ENCODE assay signal across 39 cellular contexts in genomic region chr20:18012901-18013300, GRCh38. TPM values are rescaled to one million over a fixed set of nuclear protein-coding genes. Genes with fewer than 3 reads are reported as not detected.
"Had no signal": no experiment of that assay in that cellular context is flagged by ENCODE, and none has a peak within 500 bp of the region (broad histone marks: within the 10 kb centered on the region; RNA-seq: fewer than 3 reads in every experiment).

No MANE protein-coding gene starts in this region.

- H3K9me3 ChIP-seq: adrenal gland, ascending aorta, body of pancreas, breast epithelium had no signal

- H3K4me1 ChIP-seq: adrenal gland, ascending aorta, body of pancreas, breast epithelium had no signal

- ATAC-seq: activated naive CD4-positive, alpha-beta T cell treated with anti-CD3 and anti-CD28 coated beads, Interleukin-2, amount 50 U/mL, for 72 hours; activated naive CD8-positive, alpha-beta T cell treated with anti-CD3 and anti-CD28 coated beads, Interleukin-2, amount 50 U/mL, for 24 hours; activated T-cell treated with anti-CD3 and anti-CD28 coated beads, Interleukin-2, amount 50 U/mL, for 4 hours; activated T-cell treated with anti-CD3 and anti-CD28 coated beads, Interleukin-2, amount 50 U/mL, for 72 hours; activated T-helper 17 cell treated with anti-CD3 and anti-CD28 coated beads, Interleukin-2, amount 50 U/mL, for 72 hours; body of pancreas had no signal

- H3K4me3 ChIP-seq: adrenal gland, ascending aorta, body of pancreas, breast epithelium, cardiac muscle cell had no signal

- DNase-seq: activated effector memory CD4-positive, alpha-beta T cell treated with anti-CD3 and anti-CD28 coated beads, Interleukin-2, amount 50 U/mL, for 16 hours; activated effector memory CD4-positive, alpha-beta T cell treated with Interleukin-2 at 50 U/mL for 16 hours; activated gamma-delta T cell; activated gamma-delta T cell treated with Interleukin-2 at 50 U/mL for 16 hours; activated naive CD4-positive, alpha-beta T cell; activated naive CD4-positive, alpha-beta T cell treated with anti-CD3 and anti-CD28 coated beads for 36 hours; activated naive CD4-positive, alpha-beta T cell treated with anti-CD3 and anti-CD28 coated beads, Interleukin-2, amount 10 ng/mL, durations not matched to agents 7 days and 5 days; activated naive CD4-positive, alpha-beta T cell treated with anti-CD3 and anti-CD28 coated beads, Interleukin-2, amount 50 U/mL, for 16 hours; activated naive CD4-positive, alpha-beta T cell treated with Interleukin-2 at 50 U/mL for 16 hours; activated naive CD8-positive, alpha-beta T cell treated with anti-CD3 and anti-CD28 coated beads for 36 hours; activated naive CD8-positive, alpha-beta T cell treated with anti-CD3 and anti-CD28 coated beads, Interleukin-2, amount 10 ng/mL, durations not matched to agents 7 days and 5 days; activated naive CD8-positive, alpha-beta T cell treated with anti-CD3 and anti-CD28 coated beads, Interleukin-2, amount 50 U/mL, for 24 hours; activated T-cell treated with anti-CD3 and anti-CD28 coated beads for 4 hours; activated T-cell treated with anti-CD3 and anti-CD28 coated beads, Interleukin-2, amount 50 U/mL, for 1 hour; activated T-cell treated with anti-CD3 and anti-CD28 coated beads, Interleukin-2, amount 50 U/mL, for 24 hours; activated T-cell treated with anti-CD3 and anti-CD28 coated beads, Interleukin-2, amount 50 U/mL, for 4 hours; activated T-cell treated with anti-CD3 and anti-CD28 coated beads, Interleukin-2, amount 50 U/mL, for 48 hours; activated T-cell treated with anti-CD3 and anti-CD28 coated beads, Interleukin-2, amount 50 U/mL, for 72 hours; adrenal gland; amniotic stem cell; amygdala; anterior cingulate cortex; aorta; body of pancreas; brain microvascular endothelial cell; caudate nucleus; central memory CD4-positive, alpha-beta T cell; cerebellar nuclear complex had no signal

- FAIRE-seq: astrocyte, bronchial epithelial cell had no signal

- H3K27ac ChIP-seq: adrenal gland, ascending aorta, body of pancreas, brain microvascular endothelial cell, breast epithelium, cardiac muscle cell had no signal

- H3K27me3 ChIP-seq: adrenal gland, ascending aorta, body of pancreas, brain microvascular endothelial cell, breast epithelium, cardiac muscle cell had no signal

- H3K36me3 ChIP-seq: adrenal gland, ascending aorta, brain microvascular endothelial cell, breast epithelium, cardiac muscle cell had no signal

RNA-seq across cellular contexts. Expression of gene OVOL2, which starts 44.8 kb away (rescaled TPM):
- total RNA-seq: activated naive CD4-positive, alpha-beta T cell treated with anti-CD3 and anti-CD28 coated beads for 36 hours; activated naive CD4-positive, alpha-beta T cell treated with anti-CD3 and anti-CD28 coated beads, Interleukin-2, amount 50 U/mL, for 72 hours; activated naive CD8-positive, alpha-beta T cell treated with anti-CD3 and anti-CD28 coated beads for 36 hours; activated naive CD8-positive, alpha-beta T cell treated with anti-CD3 and anti-CD28 coated beads, Interleukin-2, amount 10 ng/mL, durations not matched to agents 7 days and 5 days; activated T-cell treated with anti-CD3 and anti-CD28 coated beads, Interleukin-2, amount 50 U/mL, for 4 hours; activated T-helper 1 cell treated with anti-CD3 and anti-CD28 coated beads, Interleukin-12 subunit alpha, Interleukin-12 subunit beta, Interleukin-2, Interleukin-4 antibody, amounts not matched to agents 30 ng/mL and 10 ng/mL and 1 ng/mL, durations not matched to agents 14 hours and 24 hours and 36 hours; activated T-helper 17 cell treated with anti-CD3 and anti-CD28 coated beads, Interleukin-2, amount 50 U/mL, for 72 hours; activated T-helper 2 cell treated with anti-CD3 and anti-CD28 coated beads, Interferon-gamma antibody, Interleukin-2, Interleukin-4, amounts not matched to agents 10 μg/mL and 5 μg/mL and 100 μg/mL, durations not matched to agents 14 hours and 24 hours and 36 hours; adrenal gland; aorta; ascending aorta; cardiac septum; cerebellum had no signal
- polyA plus RNA-seq: adrenal gland, cardiac muscle cell had no signal
